In the genomic region with DNA sequence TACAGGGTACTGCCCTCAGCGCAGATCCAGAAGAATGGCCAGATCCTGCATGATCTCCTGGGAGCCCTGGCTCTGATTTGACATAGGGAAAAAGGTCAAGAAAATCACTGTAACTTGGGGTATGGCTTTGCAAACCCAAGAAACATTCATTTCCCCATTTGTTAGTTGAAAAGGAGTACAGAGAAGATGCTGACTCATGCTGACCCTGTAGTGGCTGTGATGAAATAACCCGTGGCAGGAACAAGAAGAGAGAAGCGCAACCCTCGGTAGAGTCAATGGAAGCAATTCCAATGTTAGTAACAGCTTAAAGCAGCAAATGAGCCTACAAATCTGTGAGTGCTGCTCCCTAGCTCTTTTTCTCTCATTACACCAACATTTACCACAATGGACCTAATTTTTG, we compare ENCODE assay signal across 8 cellular contexts.
DNase-seq lines count a peak whose midpoint lies in the region; ATAC-seq, FAIRE-seq and TF ChIP-seq lines count a peak whose summit lies in the region.

No MANE protein-coding gene starts in this region.

- no peak for DNase-seq in GM12891 (ENCODE audit: insufficient read length, low spot score)
- DNase-seq in M059J (ENCODE audit: low read depth) = peak; percentile 75
- DNase-seq in fibroblast of lung (ENCODE audit: low read depth in 2 of 2) = peak; percentile 73 to 92
- DNase-seq in sciatic nerve (ENCODE audit: low spot score) = no peak
- no peak for DNase-seq in NCI-H82 (lab: John Stamatoyannopoulos, UW)
- DNase-seq in activated naive CD4-positive, alpha-beta T cell treated with anti-CD3 and anti-CD28 coated beads, Interleukin-2, amount 50 U/mL, for 72 hours (ENCODE audit: low spot score in 2 of 2) = no peak
- no peak for DNase-seq in GM19238 (ENCODE audit: insufficient read length, low spot score)
- DNase-seq in DMS79 treated with DMSO at 0.1 percent for 48 hours (lab: John Stamatoyannopoulos, UW) = no peak

- H3K27me3 ChIP-seq in fibroblast of lung (ENCODE audit: control insufficient read depth, insufficient read depth, low read length) = no peaks in the 10 kb centered on the region

- H3K9me3 ChIP-seq in fibroblast of lung (ENCODE audit: control insufficient read depth, insufficient read depth, low read depth, low read length) = no peaks in the 10 kb centered on the region

- no peaks in the 10 kb centered on the region for H3K79me2 ChIP-seq in fibroblast of lung (ENCODE audit: control insufficient read depth, insufficient read depth, low read length)

- H3K27ac ChIP-seq in fibroblast of lung (ENCODE audit: insufficient read depth, low read length) = peak overlapping the region; percentile 11

- peak overlapping the region; percentile 54 for H2AFZ ChIP-seq in fibroblast of lung (ENCODE audit: low read length)

- ATAC-seq in sciatic nerve = peak; percentile 93
- no peak for ATAC-seq in activated naive CD4-positive, alpha-beta T cell treated with anti-CD3 and anti-CD28 coated beads, Interleukin-2, amount 50 U/mL, for 72 hours

- H3K4me1 ChIP-seq in fibroblast of lung (ENCODE audit: control insufficient read depth, extremely low read depth, insufficient read depth, low read length) = peaks cover 4% of the 10 kb centered on the region

- intact Hi-C loops in sciatic nerve (cut with DNase I) = loop anchor here (2.0 kb wide), 1 partner anchor 38 kb away; no protein-coding TSS in a partner anchor

- no peaks in the 10 kb centered on the region for H3K9me3 Mint-ChIP-seq in activated naive CD4-positive, alpha-beta T cell treated with anti-CD3 and anti-CD28 coated beads, Interleukin-2, amount 50 U/mL, for 72 hours

- no peaks in the 10 kb centered on the region for H3K36me3 Mint-ChIP-seq in activated naive CD4-positive, alpha-beta T cell treated with anti-CD3 and anti-CD28 coated beads, Interleukin-2, amount 50 U/mL, for 72 hours

- H3K4me3 ChIP-seq in fibroblast of lung (replicated peaks in 1 of 4; ENCODE audit: control extremely low read depth in 1 of 4, insufficient read depth in 1 of 4, low read depth in 3 of 4, low read length in 4 of 4) = no peak overlapping the region

- H3K27ac Mint-ChIP-seq in activated naive CD4-positive, alpha-beta T cell treated with anti-CD3 and anti-CD28 coated beads, Interleukin-2, amount 50 U/mL, for 72 hours = no peak overlapping the region

- H4K20me1 ChIP-seq in fibroblast of lung (ENCODE audit: control insufficient read depth, extremely low read depth, insufficient read depth, low read length) = no peaks in the 10 kb centered on the region

- TF ChIP-seq POLR2A in GM12891 (IDR thresholded peaks at IDR 0.05; ENCODE audit: low read depth, low read length) = no peak

- H3K4me2 ChIP-seq in fibroblast of lung (ENCODE audit: extremely low read depth, insufficient read depth, low read length) = no peak overlapping the region

- H3K9ac ChIP-seq in fibroblast of lung (ENCODE audit: insufficient read depth, low read length) = no peak overlapping the region

- FAIRE-seq in GM12891 (lab: Jason Lieb, UNC) = peak; percentile 38

- no peaks in the 10 kb centered on the region for H3K36me3 ChIP-seq in fibroblast of lung (ENCODE audit: control insufficient read depth, insufficient read depth, low read length)

- TF ChIP-seq CTCF in fibroblast of lung (conservative IDR thresholded peaks at IDR 0.05 in 1 of 2, IDR thresholded peaks at IDR 0.05 in 1 of 2; ENCODE audit: low read depth in 1 of 2, low read length in 2 of 2) = no peak

TF ChIP-seq in GM12891, 5 proteins besides CTCF, POLR2A, EP300 and RAD21:
- TF ChIP-seq SPI1 (IDR thresholded peaks at IDR 0.05; ENCODE audit: low read depth, low read length) = peak; percentile 72
- no peak for TF ChIP-seq POU2F2 (IDR thresholded peaks at IDR 0.05; ENCODE audit: low read depth, low read length)

Comparison
In these comparisons a context has a peak if more than half of its experiments do, and no peak if none do; other contexts are left out.
1. DNase-seq: peak in M059J (single experiment) and fibroblast of lung (2 of 2); none in GM12891 (single experiment), sciatic nerve (single experiment), NCI-H82 (single experiment), activated naive CD4-positive, alpha-beta T cell treated with anti-CD3 and anti-CD28 coated beads, Interleukin-2, amount 50 U/mL, for 72 hours (0 of 2), GM19238 (single experiment) and DMS79 treated with DMSO at 0.1 percent for 48 hours (single experiment).